In genomic region chr3:55206000-55206399, GRCh38 we compare ENCODE assay signal across 25 cellular contexts.
"Had no signal": no experiment of that assay in that cellular context is flagged by ENCODE, and none has a peak within 500 bp of the region (broad histone marks: within the 10 kb centered on the region; RNA-seq: fewer than 3 reads in every experiment).

No MANE protein-coding gene starts in this region.

- H2AFZ ChIP-seq: neural progenitor cell had no signal

- H3K27me3 ChIP-seq: brain microvascular endothelial cell, gastrocnemius medialis, left lung, neural progenitor cell, right atrium auricular region, tibial artery had no signal

- FAIRE-seq: endometrium, keratinocyte, urothelium cell line had no signal

- H3K27ac ChIP-seq: brain microvascular endothelial cell, coronary artery, gastrocnemius medialis, left lung, neural progenitor cell, prostate gland, right atrium auricular region, tibial artery had no signal

- H3K4me3 ChIP-seq: coronary artery, gastrocnemius medialis, left lung, neural progenitor cell, prostate gland, right atrium auricular region, tibial artery had no signal

- ATAC-seq: activated CD8-positive, alpha-beta T cell treated with anti-CD3 and anti-CD28 coated beads, Interleukin-2, amount 10 ng/mL, durations not matched to agents 7 days and 5 days; activated naive CD8-positive, alpha-beta T cell treated with anti-CD3 and anti-CD28 coated beads, Interleukin-2, amount 50 U/mL, for 24 hours; activated T-cell treated with anti-CD3 and anti-CD28 coated beads, Interleukin-2, amount 50 U/mL, for 4 hours; gastrocnemius medialis; left lung; stimulated activated naive CD8-positive, alpha-beta T cell treated with anti-CD3 and anti-CD28 coated beads, Interleukin-15, Interleukin-2, amounts not matched to agents 100 U/mL and 50 U/mL, for 24 hours had no signal

- H3K4me2 ChIP-seq: neural progenitor cell had no signal

- H3K4me1 ChIP-seq: gastrocnemius medialis, left lung, neural progenitor cell, prostate gland, right atrium auricular region, tibial artery had no signal

- H3K36me3 ChIP-seq: brain microvascular endothelial cell, gastrocnemius medialis, left lung, neural progenitor cell, prostate gland, right atrium auricular region, tibial artery had no signal

- H3K9ac ChIP-seq: neural progenitor cell had no signal

- H3K9me3 ChIP-seq: gastrocnemius medialis, left lung, prostate gland, right atrium auricular region, tibial artery had no signal

- DNase-seq: activated B cell treated with CpG ODN at 0.5 μM for 24 hours; activated CD4-positive, alpha-beta T cell treated with anti-CD3 and anti-CD28 coated beads for 4 hours; activated CD8-positive, alpha-beta memory T cell treated with anti-CD3 and anti-CD28 coated beads, Interleukin-2, amount 50 U/mL, for 4 hours; activated CD8-positive, alpha-beta T cell treated with anti-CD3 and anti-CD28 coated beads, Interleukin-2, amount 10 ng/mL, durations not matched to agents 7 days and 5 days; activated naive CD4-positive, alpha-beta T cell treated with anti-CD3 and anti-CD28 coated beads for 36 hours; activated naive CD8-positive, alpha-beta T cell treated with anti-CD3 and anti-CD28 coated beads, Interleukin-2, amount 50 U/mL, for 24 hours; activated T-cell treated with anti-CD3 and anti-CD28 coated beads, Interleukin-2, amount 50 U/mL, for 4 hours; anterior cingulate cortex; brain microvascular endothelial cell; erythroblast; gastrocnemius medialis; head of caudate nucleus; left lung; midbrain; stimulated activated CD4-positive, alpha-beta T cell treated with anti-CD3 and anti-CD28 coated beads, Interleukin-2, amount 100 ng/mL, for 24 hours; stimulated activated naive CD8-positive, alpha-beta T cell treated with anti-CD3 and anti-CD28 coated beads, Interleukin-15, Interleukin-2, amounts not matched to agents 100 U/mL and 50 U/mL, for 24 hours; substantia nigra; tibial artery had no signal
